In genomic region chr7:7272294-7272693, GRCh38 we compare ENCODE assay signal across 15 cellular contexts.
"Had no signal": no experiment of that assay in that cellular context is flagged by ENCODE, and none has a peak within 500 bp of the region (broad histone marks: within the 10 kb centered on the region; RNA-seq: fewer than 3 reads in every experiment).

No MANE protein-coding gene starts in this region.

- H3K9me3 ChIP-seq: colonic mucosa, prostate gland, right lobe of liver, spleen, upper lobe of left lung had no signal

- ATAC-seq: activated CD8-positive, alpha-beta T cell treated with anti-CD3 and anti-CD28 coated beads for 36 hours; foreskin keratinocyte; natural killer cell; right lobe of liver had no signal

- H3K4me3 ChIP-seq: colonic mucosa, prostate gland, right lobe of liver, spleen, upper lobe of left lung had no signal

- DNase-seq: activated CD4-positive, alpha-beta T cell treated with anti-CD3 and anti-CD28 coated beads for 4 hours; activated CD8-positive, alpha-beta memory T cell treated with anti-CD3 and anti-CD28 coated beads, Interleukin-2, amount 50 U/mL, for 4 hours; activated CD8-positive, alpha-beta T cell treated with anti-CD3 and anti-CD28 coated beads for 36 hours; activated naive CD4-positive, alpha-beta T cell; colonic mucosa; effector memory CD4-positive, alpha-beta T cell; foreskin keratinocyte; natural killer cell; right lobe of liver; spleen; stimulated activated CD4-positive, alpha-beta T cell treated with anti-CD3 and anti-CD28 coated beads, Interleukin-1b, Interleukin-23, amount 100 ng/mL, for 48 hours; stimulated activated naive CD4-positive, alpha-beta T cell; T-helper 1 cell; upper lobe of left lung had no signal

- H3K36me3 ChIP-seq: colonic mucosa, prostate gland, right lobe of liver, spleen, upper lobe of left lung had no signal

- H3K27me3 ChIP-seq: colonic mucosa, foreskin keratinocyte, right lobe of liver, spleen, upper lobe of left lung had no signal

- H3K4me1 ChIP-seq: colonic mucosa, foreskin keratinocyte, prostate gland, right lobe of liver, upper lobe of left lung had no signal
